In the genomic region with DNA sequence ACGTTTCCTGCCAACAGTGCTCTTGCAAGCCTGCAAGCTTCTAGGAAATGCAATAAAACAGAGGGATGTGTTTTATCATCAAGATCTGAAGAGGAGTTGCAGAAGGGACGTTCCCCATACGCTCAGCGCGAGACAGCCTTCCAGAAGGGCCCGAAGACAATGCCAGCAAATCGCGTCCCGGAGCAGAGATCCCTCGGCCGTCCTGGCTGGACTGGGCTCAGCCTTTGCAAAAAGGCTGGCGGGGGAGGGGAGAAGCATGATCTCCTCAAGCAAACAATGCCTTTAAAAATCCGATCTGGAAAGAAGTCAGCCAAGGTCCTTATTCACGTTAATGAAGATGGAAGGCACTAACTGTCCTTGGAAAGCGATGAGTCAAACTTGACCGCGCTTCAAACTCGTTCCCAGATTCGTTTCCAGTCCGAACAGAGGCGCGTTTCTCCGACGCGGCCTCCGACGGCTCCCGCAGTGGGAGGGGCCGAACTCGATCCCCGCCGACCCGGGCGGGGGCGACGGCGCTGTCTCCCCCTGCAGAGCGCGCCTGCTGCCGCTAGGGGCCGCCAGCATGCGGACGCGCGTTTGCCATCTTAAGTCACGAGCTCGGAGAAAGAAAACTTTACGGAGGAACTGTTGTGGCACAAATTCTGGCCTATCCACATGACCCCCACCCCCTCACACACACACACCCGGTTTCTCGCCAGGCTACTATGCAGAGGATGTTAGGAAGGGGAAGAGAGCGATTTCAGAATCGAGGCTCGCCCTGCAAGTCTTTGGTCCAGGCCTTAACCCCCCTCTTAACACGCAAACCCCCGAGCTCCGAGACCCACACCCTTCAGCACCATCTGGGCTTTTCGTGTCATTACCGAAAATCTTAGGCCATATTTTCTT, we compare ENCODE assay signal across 1 cellular context.
TF ChIP-seq lines count a peak whose summit lies in the region.

No MANE protein-coding gene starts in this region.

TF ChIP-seq in HEK293, 187 proteins besides CTCF, POLR2A, EP300 and RAD21 (continued from another document):
- TF ChIP-seq, protein P1, sequence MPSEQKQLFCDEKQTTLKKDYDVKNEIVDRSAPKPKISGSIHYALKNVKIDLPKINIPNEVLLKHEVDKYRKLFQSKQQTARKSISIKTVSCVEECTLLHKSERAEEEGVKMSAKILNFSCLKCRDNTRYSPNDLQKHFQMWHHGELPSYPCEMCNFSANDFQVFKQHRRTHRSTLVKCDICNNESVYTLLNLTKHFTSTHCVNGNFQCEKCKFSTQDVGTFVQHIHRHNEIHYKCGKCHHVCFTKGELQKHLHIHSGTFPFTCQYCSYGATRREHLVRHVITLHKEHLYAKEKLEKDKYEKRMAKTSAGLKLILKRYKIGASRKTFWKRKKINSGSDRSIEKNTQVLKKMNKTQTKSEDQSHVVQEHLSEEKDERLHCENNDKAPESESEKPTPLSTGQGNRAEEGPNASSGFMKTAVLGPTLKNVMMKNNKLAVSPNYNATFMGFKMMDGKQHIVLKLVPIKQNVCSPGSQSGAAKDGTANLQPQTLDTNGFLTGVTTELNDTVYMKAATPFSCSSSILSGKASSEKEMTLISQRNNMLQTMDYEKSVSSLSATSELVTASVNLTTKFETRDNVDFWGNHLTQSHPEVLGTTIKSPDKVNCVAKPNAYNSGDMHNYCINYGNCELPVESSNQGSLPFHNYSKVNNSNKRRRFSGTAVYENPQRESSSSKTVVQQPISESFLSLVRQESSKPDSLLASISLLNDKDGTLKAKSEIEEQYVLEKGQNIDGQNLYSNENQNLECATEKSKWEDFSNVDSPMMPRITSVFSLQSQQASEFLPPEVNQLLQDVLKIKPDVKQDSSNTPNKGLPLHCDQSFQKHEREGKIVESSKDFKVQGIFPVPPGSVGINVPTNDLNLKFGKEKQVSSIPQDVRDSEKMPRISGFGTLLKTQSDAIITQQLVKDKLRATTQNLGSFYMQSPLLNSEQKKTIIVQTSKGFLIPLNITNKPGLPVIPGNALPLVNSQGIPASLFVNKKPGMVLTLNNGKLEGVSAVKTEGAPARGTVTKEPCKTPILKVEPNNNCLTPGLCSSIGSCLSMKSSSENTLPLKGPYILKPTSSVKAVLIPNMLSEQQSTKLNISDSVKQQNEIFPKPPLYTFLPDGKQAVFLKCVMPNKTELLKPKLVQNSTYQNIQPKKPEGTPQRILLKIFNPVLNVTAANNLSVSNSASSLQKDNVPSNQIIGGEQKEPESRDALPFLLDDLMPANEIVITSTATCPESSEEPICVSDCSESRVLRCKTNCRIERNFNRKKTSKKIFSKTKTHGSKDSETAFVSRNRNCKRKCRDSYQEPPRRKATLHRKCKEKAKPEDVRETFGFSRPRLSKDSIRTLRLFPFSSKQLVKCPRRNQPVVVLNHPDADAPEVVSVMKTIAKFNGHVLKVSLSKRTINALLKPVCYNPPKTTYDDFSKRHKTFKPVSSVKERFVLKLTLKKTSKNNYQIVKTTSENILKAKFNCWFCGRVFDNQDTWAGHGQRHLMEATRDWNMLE (tag by site-specific recombination; conservative IDR thresholded peaks at IDR 0.05; ENCODE audit: low read depth) = no peak
- TF ChIP-seq, protein P2, sequence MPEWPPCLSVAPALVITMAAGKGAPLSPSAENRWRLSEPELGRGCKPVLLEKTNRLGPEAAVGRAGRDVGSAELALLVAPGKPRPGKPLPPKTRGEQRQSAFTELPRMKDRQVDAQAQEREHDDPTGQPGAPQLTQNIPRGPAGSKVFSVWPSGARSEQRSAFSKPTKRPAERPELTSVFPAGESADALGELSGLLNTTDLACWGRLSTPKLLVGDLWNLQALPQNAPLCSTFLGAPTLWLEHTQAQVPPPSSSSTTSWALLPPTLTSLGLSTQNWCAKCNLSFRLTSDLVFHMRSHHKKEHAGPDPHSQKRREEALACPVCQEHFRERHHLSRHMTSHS (tag by site-specific recombination; IDR thresholded peaks at IDR 0.05) = no peak
- TF ChIP-seq ZNF792 (tag by site-specific recombination; IDR thresholded peaks at IDR 0.05) (no peak), ZNF16 (tag by site-specific recombination; IDR thresholded peaks at IDR 0.05; ENCODE audit: low read depth) (no peak), GLIS2 (tag by site-specific recombination; IDR thresholded peaks at IDR 0.05) (peak; percentile 77), ZNF274 (IDR thresholded peaks at IDR 0.05; ENCODE audit: low read length) (no peak), ZNF274 (tag by site-specific recombination; IDR thresholded peaks at IDR 0.05; ENCODE audit: borderline replicate concordance) (no peak), ZNF529 (tag by site-specific recombination; IDR thresholded peaks at IDR 0.05; ENCODE audit: insufficient replicate concordance) (no peak), ZFHX2 (tag by site-specific recombination; conservative IDR thresholded peaks at IDR 0.05) (peak; percentile 76), ZNF654 (tag by site-specific recombination; IDR thresholded peaks at IDR 0.05; ENCODE audit: low read depth) (peak; percentile 8), IKZF3 (tag by site-specific recombination; IDR thresholded peaks at IDR 0.05) (peak; percentile 58), ZNF24 (tag by site-specific recombination; IDR thresholded peaks at IDR 0.05) (no peak), ZFP69B (tag by site-specific recombination; IDR thresholded peaks at IDR 0.05) (peak; percentile 80), ZNF701 (tag by site-specific recombination; IDR thresholded peaks at IDR 0.05) (no peak), ZNF521 (tag by site-specific recombination; IDR thresholded peaks at IDR 0.05) (no peak), MYNN (tag by site-specific recombination; IDR thresholded peaks at IDR 0.05; ENCODE audit: borderline replicate concordance) (no peak), ZBTB17 (tag by site-specific recombination; IDR thresholded peaks at IDR 0.05) (peak; percentile 95), TCF7L2 (IDR thresholded peaks at IDR 0.05; ENCODE audit: borderline replicate concordance, low read depth, low read length) (no peak), OSR2 (tag by site-specific recombination; IDR thresholded peaks at IDR 0.05) (no peak), ZEB2 (tag by site-specific recombination; IDR thresholded peaks at IDR 0.05) (peak; percentile 69; the same call in 1 of the 2 replicates), HOXC10 (CRISPR knock-in tag; IDR thresholded peaks at IDR 0.05) (no peak), ZNF23 (tag by site-specific recombination; IDR thresholded peaks at IDR 0.05; ENCODE audit: borderline replicate concordance) (no peak)
- TF ChIP-seq, protein P3, sequence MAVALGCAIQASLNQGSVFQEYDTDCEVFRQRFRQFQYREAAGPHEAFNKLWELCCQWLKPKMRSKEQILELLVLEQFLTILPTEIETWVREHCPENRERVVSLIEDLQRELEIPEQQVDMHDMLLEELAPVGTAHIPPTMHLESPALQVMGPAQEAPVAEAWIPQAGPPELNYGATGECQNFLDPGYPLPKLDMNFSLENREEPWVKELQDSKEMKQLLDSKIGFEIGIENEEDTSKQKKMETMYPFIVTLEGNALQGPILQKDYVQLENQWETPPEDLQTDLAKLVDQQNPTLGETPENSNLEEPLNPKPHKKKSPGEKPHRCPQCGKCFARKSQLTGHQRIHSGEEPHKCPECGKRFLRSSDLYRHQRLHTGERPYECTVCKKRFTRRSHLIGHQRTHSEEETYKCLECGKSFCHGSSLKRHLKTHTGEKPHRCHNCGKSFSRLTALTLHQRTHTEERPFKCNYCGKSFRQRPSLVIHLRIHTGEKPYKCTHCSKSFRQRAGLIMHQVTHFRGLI (tag by site-specific recombination; IDR thresholded peaks at IDR 0.05) = no peak
- TF ChIP-seq, protein P4, sequence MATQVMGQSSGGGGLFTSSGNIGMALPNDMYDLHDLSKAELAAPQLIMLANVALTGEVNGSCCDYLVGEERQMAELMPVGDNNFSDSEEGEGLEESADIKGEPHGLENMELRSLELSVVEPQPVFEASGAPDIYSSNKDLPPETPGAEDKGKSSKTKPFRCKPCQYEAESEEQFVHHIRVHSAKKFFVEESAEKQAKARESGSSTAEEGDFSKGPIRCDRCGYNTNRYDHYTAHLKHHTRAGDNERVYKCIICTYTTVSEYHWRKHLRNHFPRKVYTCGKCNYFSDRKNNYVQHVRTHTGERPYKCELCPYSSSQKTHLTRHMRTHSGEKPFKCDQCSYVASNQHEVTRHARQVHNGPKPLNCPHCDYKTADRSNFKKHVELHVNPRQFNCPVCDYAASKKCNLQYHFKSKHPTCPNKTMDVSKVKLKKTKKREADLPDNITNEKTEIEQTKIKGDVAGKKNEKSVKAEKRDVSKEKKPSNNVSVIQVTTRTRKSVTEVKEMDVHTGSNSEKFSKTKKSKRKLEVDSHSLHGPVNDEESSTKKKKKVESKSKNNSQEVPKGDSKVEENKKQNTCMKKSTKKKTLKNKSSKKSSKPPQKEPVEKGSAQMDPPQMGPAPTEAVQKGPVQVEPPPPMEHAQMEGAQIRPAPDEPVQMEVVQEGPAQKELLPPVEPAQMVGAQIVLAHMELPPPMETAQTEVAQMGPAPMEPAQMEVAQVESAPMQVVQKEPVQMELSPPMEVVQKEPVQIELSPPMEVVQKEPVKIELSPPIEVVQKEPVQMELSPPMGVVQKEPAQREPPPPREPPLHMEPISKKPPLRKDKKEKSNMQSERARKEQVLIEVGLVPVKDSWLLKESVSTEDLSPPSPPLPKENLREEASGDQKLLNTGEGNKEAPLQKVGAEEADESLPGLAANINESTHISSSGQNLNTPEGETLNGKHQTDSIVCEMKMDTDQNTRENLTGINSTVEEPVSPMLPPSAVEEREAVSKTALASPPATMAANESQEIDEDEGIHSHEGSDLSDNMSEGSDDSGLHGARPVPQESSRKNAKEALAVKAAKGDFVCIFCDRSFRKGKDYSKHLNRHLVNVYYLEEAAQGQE (tag by site-specific recombination; IDR thresholded peaks at IDR 0.05) = peak; percentile 31; the same call in 1 of the 2 replicates
- TF ChIP-seq, protein P5, sequence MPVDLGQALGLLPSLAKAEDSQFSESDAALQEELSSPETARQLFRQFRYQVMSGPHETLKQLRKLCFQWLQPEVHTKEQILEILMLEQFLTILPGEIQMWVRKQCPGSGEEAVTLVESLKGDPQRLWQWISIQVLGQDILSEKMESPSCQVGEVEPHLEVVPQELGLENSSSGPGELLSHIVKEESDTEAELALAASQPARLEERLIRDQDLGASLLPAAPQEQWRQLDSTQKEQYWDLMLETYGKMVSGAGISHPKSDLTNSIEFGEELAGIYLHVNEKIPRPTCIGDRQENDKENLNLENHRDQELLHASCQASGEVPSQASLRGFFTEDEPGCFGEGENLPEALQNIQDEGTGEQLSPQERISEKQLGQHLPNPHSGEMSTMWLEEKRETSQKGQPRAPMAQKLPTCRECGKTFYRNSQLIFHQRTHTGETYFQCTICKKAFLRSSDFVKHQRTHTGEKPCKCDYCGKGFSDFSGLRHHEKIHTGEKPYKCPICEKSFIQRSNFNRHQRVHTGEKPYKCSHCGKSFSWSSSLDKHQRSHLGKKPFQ (tag by site-specific recombination; IDR thresholded peaks at IDR 0.05) = peak; percentile 19; the same call in 1 of the 2 replicates
